In genomic region chr2:47065343-47065742, GRCh38 we compare ENCODE assay signal across 1 cellular context.
TF ChIP-seq lines count a peak whose summit lies in the region.

No MANE protein-coding gene starts in this region.

TF ChIP-seq in H1, 55 proteins besides CTCF, POLR2A, EP300 and RAD21:
- TF ChIP-seq JUN (IDR thresholded peaks at IDR 0.05; ENCODE audit: low read depth, low read length): no peak
- no peak for TF ChIP-seq BCL11A (IDR thresholded peaks at IDR 0.05; ENCODE audit: low read depth in 2 of 2, low read length in 2 of 2)
- TF ChIP-seq GTF2F1 (IDR thresholded peaks at IDR 0.05; ENCODE audit: borderline replicate concordance, low read depth, low read length): no peak
- TF ChIP-seq, protein P1, sequence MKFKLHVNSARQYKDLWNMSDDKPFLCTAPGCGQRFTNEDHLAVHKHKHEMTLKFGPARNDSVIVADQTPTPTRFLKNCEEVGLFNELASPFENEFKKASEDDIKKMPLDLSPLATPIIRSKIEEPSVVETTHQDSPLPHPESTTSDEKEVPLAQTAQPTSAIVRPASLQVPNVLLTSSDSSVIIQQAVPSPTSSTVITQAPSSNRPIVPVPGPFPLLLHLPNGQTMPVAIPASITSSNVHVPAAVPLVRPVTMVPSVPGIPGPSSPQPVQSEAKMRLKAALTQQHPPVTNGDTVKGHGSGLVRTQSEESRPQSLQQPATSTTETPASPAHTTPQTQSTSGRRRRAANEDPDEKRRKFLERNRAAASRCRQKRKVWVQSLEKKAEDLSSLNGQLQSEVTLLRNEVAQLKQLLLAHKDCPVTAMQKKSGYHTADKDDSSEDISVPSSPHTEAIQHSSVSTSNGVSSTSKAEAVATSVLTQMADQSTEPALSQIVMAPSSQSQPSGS (IDR thresholded peaks at IDR 0.05; ENCODE audit: low read length): no peak
- no peak for TF ChIP-seq CTBP2 (IDR thresholded peaks at IDR 0.05; ENCODE audit: borderline replicate concordance, insufficient read depth, insufficient read length, low read length)
- TF ChIP-seq RXRA (IDR thresholded peaks at IDR 0.05; ENCODE audit: insufficient read depth, low read depth, low read length): no peak
- no peak for TF ChIP-seq SAP30 (IDR thresholded peaks at IDR 0.05; ENCODE audit: insufficient read depth, insufficient replicate concordance, low read length)
- TF ChIP-seq KDM5A (IDR thresholded peaks at IDR 0.05; ENCODE audit: low read length): no peak
- no peak for TF ChIP-seq SP4 (IDR thresholded peaks at IDR 0.05; ENCODE audit: low read length)
- TF ChIP-seq POU5F1 (IDR thresholded peaks at IDR 0.05; ENCODE audit: low read depth, low read length): no peak
- no peak for TF ChIP-seq HDAC6 (IDR thresholded peaks at IDR 0.05; ENCODE audit: low read depth, low read length)
- TF ChIP-seq GABPA (IDR thresholded peaks at IDR 0.05; ENCODE audit: borderline replicate concordance, insufficient read depth, low read length): no peak
- no peak for TF ChIP-seq TBP (IDR thresholded peaks at IDR 0.05; ENCODE audit: low read depth, low read length)
- no peak for TF ChIP-seq RFX5 (IDR thresholded peaks at IDR 0.05; ENCODE audit: borderline replicate concordance, low read depth, low read length)
- no peak for TF ChIP-seq RNF2 (IDR thresholded peaks at IDR 0.05; ENCODE audit: borderline replicate concordance, low read depth, low read length, missing control alignments, poor library complexity, severe bottlenecking)
- TF ChIP-seq JUND (IDR thresholded peaks at IDR 0.05; ENCODE audit: low read length): no peak
- no peak for TF ChIP-seq MAX (IDR thresholded peaks at IDR 0.05)
